In the genomic region with DNA sequence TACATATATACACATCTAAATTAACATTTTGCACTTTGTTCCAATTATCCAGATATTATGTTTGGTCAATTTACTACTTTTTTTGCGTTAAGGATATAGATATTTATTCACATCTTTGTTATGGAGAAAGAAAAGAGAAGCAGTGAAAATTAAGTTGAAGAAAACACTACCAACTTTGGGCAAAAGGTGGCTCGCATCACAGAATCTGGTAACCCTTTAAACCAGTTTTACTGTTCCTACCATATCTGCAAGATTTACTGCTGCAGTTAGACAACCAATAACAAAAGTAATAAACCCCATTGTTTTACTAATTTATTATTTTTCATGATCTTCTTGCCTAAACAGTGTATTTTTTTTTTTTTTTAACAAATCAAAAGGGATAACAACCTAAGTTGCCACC, we compare ENCODE assay signal across 16 cellular contexts.
"Had no signal": no experiment of that assay in that cellular context is flagged by ENCODE, and none has a peak within 500 bp of the region (broad histone marks: within the 10 kb centered on the region; RNA-seq: fewer than 3 reads in every experiment).

No MANE protein-coding gene starts in this region.

- H3K4me3 ChIP-seq: breast epithelium, heart right ventricle, right atrium auricular region had no signal

- H3K27ac Mint-ChIP-seq: activated B cell treated with CpG ODN at 0.5 μM for 24 hours; activated CD4-positive, alpha-beta T cell treated with anti-CD3 and anti-CD28 coated beads, Interleukin-2, amount 10 ng/mL, durations not matched to agents 7 days and 5 days; activated naive CD8-positive, alpha-beta T cell treated with anti-CD3 and anti-CD28 coated beads, Interleukin-2, amount 10 ng/mL, durations not matched to agents 7 days and 5 days had no signal

- H3K9me3 ChIP-seq: breast epithelium, heart right ventricle, neutrophil, right atrium auricular region had no signal

- H3K27me3 ChIP-seq: breast epithelium, heart right ventricle, neutrophil, right atrium auricular region had no signal

- H3K4me1 ChIP-seq: breast epithelium had no signal

- H3K27ac ChIP-seq: breast epithelium, heart right ventricle, neutrophil, right atrium auricular region had no signal

- H3K36me3 ChIP-seq: breast epithelium had no signal

- DNase-seq: activated B cell treated with CpG ODN at 0.5 μM for 24 hours; activated CD4-positive, alpha-beta T cell treated with anti-CD3 and anti-CD28 coated beads, Interleukin-2, amount 10 ng/mL, durations not matched to agents 7 days and 5 days; activated gamma-delta T cell; activated naive CD8-positive, alpha-beta T cell treated with anti-CD3 and anti-CD28 coated beads, Interleukin-2, amount 10 ng/mL, durations not matched to agents 7 days and 5 days; activated T-cell treated with anti-CD3 and anti-CD28 coated beads, Interleukin-2, amount 50 U/mL, for 1 hour; anterior cingulate cortex; heart right ventricle; kidney; left ventricle myocardium superior; posterior cingulate gyrus; stimulated activated CD4-positive, alpha-beta T cell treated with anti-CD3 and anti-CD28 coated beads, Interleukin-2, amount 100 ng/mL, for 24 hours; stimulated activated naive CD4-positive, alpha-beta T cell treated with Interleukin-2 at 50 U/mL for 16 hours; trophoblast cell had no signal

- H3K4me1 Mint-ChIP-seq: activated B cell treated with CpG ODN at 0.5 μM for 24 hours had no signal

- ATAC-seq: heart right ventricle, left ventricle myocardium superior had no signal

- H3K4me3 Mint-ChIP-seq: activated B cell treated with CpG ODN at 0.5 μM for 24 hours; activated CD4-positive, alpha-beta T cell treated with anti-CD3 and anti-CD28 coated beads, Interleukin-2, amount 10 ng/mL, durations not matched to agents 7 days and 5 days; activated naive CD8-positive, alpha-beta T cell treated with anti-CD3 and anti-CD28 coated beads, Interleukin-2, amount 10 ng/mL, durations not matched to agents 7 days and 5 days had no signal

- H3K27me3 Mint-ChIP-seq: activated B cell treated with CpG ODN at 0.5 μM for 24 hours; activated CD4-positive, alpha-beta T cell treated with anti-CD3 and anti-CD28 coated beads, Interleukin-2, amount 10 ng/mL, durations not matched to agents 7 days and 5 days had no signal
